8 cellular contexts compared by ENCODE assay signal in genomic region chr19:40285353-40286234, GRCh38. TPM values are rescaled to one million over a fixed set of nuclear protein-coding genes. Genes with fewer than 3 reads are reported as not detected.
DNase-seq lines count a peak whose midpoint lies in the region; ATAC-seq and TF ChIP-seq lines count a peak whose summit lies in the region.

No MANE protein-coding gene starts in this region.

- CTCF ChIA-PET in CD4-positive, alpha-beta T cell (lab: Charles Lee) = interaction anchor here (2.3 kb wide), 1 partner anchor 20 kb away, joined by 7 read pairs; no protein-coding TSS in a partner anchor

- peak overlapping the region; percentile 93 for H3K27ac Mint-ChIP-seq in CD4-positive, alpha-beta T cell

- H3K27ac ChIP-seq in CD4-positive, alpha-beta T cell (ENCODE audit: low read depth, low read length) = peak overlapping the region; percentile 90
- peak overlapping the region; percentile 90 for H3K27ac ChIP-seq in duodenal mucosa (ENCODE audit: low read depth, low read length)
- H3K27ac ChIP-seq in right lobe of liver = peak overlapping the region; percentile 91 to 94 (median 93)

- H3K4me1 ChIP-seq in duodenal mucosa (ENCODE audit: control insufficient read depth in 1 of 2, insufficient read depth in 2 of 2, low read length in 2 of 2) = peaks cover 40 to 42% of the 10 kb centered on the region in 2 donors
- H3K4me1 ChIP-seq in right lobe of liver = peaks cover 0 to 36% (median 15%) of the 10 kb centered on the region in 4 donors

- peaks cover 46% of the 10 kb centered on the region for H3K4me1 Mint-ChIP-seq in CD4-positive, alpha-beta T cell (ENCODE audit: low read depth)

- H3K36me3 Mint-ChIP-seq in CD4-positive, alpha-beta T cell (ENCODE audit: low read depth) = peaks cover 17% of the 10 kb centered on the region

- intact Hi-C loops in CD4-positive, alpha-beta T cell (cut with DNase I, micrococcal nuclease) = loop anchor here (1.0 to 10.0 kb wide), 7 partner anchors 63 to 941 kb away; partner anchors contain the start of genes C19orf47 (in 2 of the 2), PLD3 (in 2 of the 2), LTBP4 (in 1 of the 2) and MAP3K10 (in 1 of the 2)
- intact Hi-C loops in right lobe of liver (cut with DNase I) = no loop called here

- TF ChIP-seq CTCF in CD4-positive, alpha-beta T cell (IDR thresholded peaks at IDR 0.05) = no peak
- TF ChIP-seq CTCF in right lobe of liver (IDR thresholded peaks at IDR 0.05) = no peak

- peak overlapping the region; percentile 84 to 90 for H3K4me3 ChIP-seq in duodenal mucosa (ENCODE audit: low read depth in 1 of 2, low read length in 2 of 2)
- peak overlapping the region; percentile 91 to 95 (median 94) for H3K4me3 ChIP-seq in right lobe of liver

- peak; percentile 75 for ATAC-seq in CD4-positive, alpha-beta T cell (ENCODE audit: poor library complexity)
- ATAC-seq in GM19438 (IDR thresholded peaks at IDR 0.05; ENCODE audit: low read depth, unreplicated experiment) = peak; percentile 83
- peak; percentile 80 for ATAC-seq in HG03571 (IDR thresholded peaks at IDR 0.05; ENCODE audit: unreplicated experiment)
- ATAC-seq in right lobe of liver = peak; percentile 79 to 85 (median 83)

- H3K27me3 Mint-ChIP-seq in CD4-positive, alpha-beta T cell = no peaks in the 10 kb centered on the region

- H3K9me3 Mint-ChIP-seq in CD4-positive, alpha-beta T cell = no peaks in the 10 kb centered on the region

- POLR2A ChIA-PET in CD4-positive, alpha-beta T cell (lab: Charles Lee) = interaction anchor here (0.6 to 2.0 kb wide), 23 partner anchors 8 to 1911 kb away, joined by 3 to 11 read pairs (median 4); partner anchors contain the start of genes BLVRB, C19orf47, DYRK1B and HNRNPUL1

- no peaks in the 10 kb centered on the region for H3K9me3 ChIP-seq in CD4-positive, alpha-beta T cell (ENCODE audit: control insufficient read depth, low read length)
- H3K9me3 ChIP-seq in duodenal mucosa (ENCODE audit: control insufficient read depth in 1 of 2, low read length in 2 of 2) (no peaks in the 10 kb centered on the region), right lobe of liver (no peaks in the 10 kb centered on the region)

- H3K36me3 ChIP-seq in duodenal mucosa (ENCODE audit: control insufficient read depth in 1 of 2, insufficient read depth in 2 of 2, low read length in 2 of 2) (peaks cover 0 to 2% of the 10 kb centered on the region in 2 donors), right lobe of liver (no peaks in the 10 kb centered on the region)

- TF ChIP-seq POLR2A in right lobe of liver (IDR thresholded peaks at IDR 0.05) = peak; percentile 39

- H3K4me3 Mint-ChIP-seq in CD4-positive, alpha-beta T cell = peak overlapping the region; percentile 89

- WGBS in right lobe of liver (ENCODE audit: insufficient coverage, low coverage, low lambda C conversion rate, missing lambda C conversion rate) = 32% methylated on average over 22 of the region's 42 CpGs

- DNase-seq in CD4-positive, alpha-beta T cell = peak; percentile 94 to 99 (median 96)
- DNase-seq in NCI-H774 (lab: John Stamatoyannopoulos, UW) = peak; percentile 99
- peak; percentile 96 to 98 for DNase-seq in activated CD4-positive, alpha-beta T cell treated with anti-CD3 and anti-CD28 coated beads, Interleukin-2, amount 50 U/mL, for 48 hours
- peak; percentile 97 to 99 (median 99) for DNase-seq in right lobe of liver
- DNase-seq in stimulated activated CD4-positive, alpha-beta T cell treated with anti-CD3 and anti-CD28 coated beads, Interleukin-4, amount 100 ng/mL, for 24 hours = peak; percentile 98

- no peaks in the 10 kb centered on the region for H3K27me3 ChIP-seq in CD4-positive, alpha-beta T cell (ENCODE audit: control insufficient read depth, insufficient read depth, low read length)
- H3K27me3 ChIP-seq in duodenal mucosa (ENCODE audit: control insufficient read depth in 1 of 2, insufficient read depth in 2 of 2, low read length in 2 of 2) (no peaks in the 10 kb centered on the region), right lobe of liver (no peaks in the 10 kb centered on the region)

- H3K9ac ChIP-seq in duodenal mucosa (ENCODE audit: low read depth in 1 of 2, low read length in 2 of 2) = peak overlapping the region; percentile 78 to 92

RNA-seq across cellular contexts. Expression of gene AKT2, which starts 0.4 kb away (rescaled TPM):
- total RNA-seq in CD4-positive, alpha-beta T cell = 100 to 1,000 TPM; 197 to 199 TPM
- total RNA-seq in right lobe of liver = 100 to 1,000 TPM in 3 of 6 experiments, 10 to 100 TPM in 3; 83.2 to 132 (median 107) TPM

RNA-seq across cellular contexts. Expression of gene CCNP, which starts 59.1 kb away (rescaled TPM):
- 1 to 10 TPM; 1.2 to 1.7 TPM for total RNA-seq in CD4-positive, alpha-beta T cell
- 1 to 10 TPM; 1.5 to 8.7 (median 3.9) TPM for total RNA-seq in right lobe of liver

Comparison
In these comparisons a context has a peak if more than half of its experiments do, and no peak if none do; other contexts are left out.
1. Peak in every context shown above with its lines: DNase-seq, ATAC-seq, H3K4me3 ChIP-seq and H3K27ac ChIP-seq.
2. intact Hi-C loops: an anchor here in CD4-positive, alpha-beta T cell (1.0 to 10.0 kb wide); none called in right lobe of liver.